ENCODE assay signal across 6 cellular contexts in the genomic region with DNA sequence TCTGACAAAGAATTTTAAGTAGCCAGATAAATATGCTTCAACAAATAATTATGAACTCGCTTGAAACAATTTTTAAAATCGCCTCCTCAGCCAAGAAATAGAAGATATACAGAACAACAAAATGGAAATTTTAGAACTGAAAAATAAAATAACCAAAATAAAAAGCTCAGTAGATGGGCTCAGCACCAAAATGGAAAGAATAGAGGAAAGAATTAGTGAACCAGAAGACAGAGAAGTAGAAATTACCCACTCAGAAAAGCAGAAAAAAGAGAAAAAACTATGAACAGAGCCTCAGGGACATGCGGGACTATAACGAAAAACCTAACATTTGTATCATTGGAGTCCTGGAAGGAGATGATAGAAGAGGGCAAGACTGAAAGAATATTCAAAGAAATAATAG. TPM values are rescaled to one million over a fixed set of nuclear protein-coding genes. Genes with fewer than 3 reads are reported as not detected.
"Had no signal": no experiment of that assay in that cellular context is flagged by ENCODE, and none has a peak within 500 bp of the region (broad histone marks: within the 10 kb centered on the region; RNA-seq: fewer than 3 reads in every experiment).

No MANE protein-coding gene starts in this region.

- DNase-seq: IMR-90, KBM-7, KG1 had no signal

- ATAC-seq: HepG2 had no signal

- FAIRE-seq: HepG2 had no signal

- H3K27ac Mint-ChIP-seq: IgD-negative memory B cell had no signal

- H3K27ac ChIP-seq: HL-60 had no signal

- H3K27me3 Mint-ChIP-seq: IgD-negative memory B cell had no signal

RNA-seq across cellular contexts. Expression of gene PRR5L, which starts 14.2 kb away (rescaled TPM):
- total RNA-seq: HepG2 had no signal
